1 cellular context compared by ENCODE assay signal in the genomic region with DNA sequence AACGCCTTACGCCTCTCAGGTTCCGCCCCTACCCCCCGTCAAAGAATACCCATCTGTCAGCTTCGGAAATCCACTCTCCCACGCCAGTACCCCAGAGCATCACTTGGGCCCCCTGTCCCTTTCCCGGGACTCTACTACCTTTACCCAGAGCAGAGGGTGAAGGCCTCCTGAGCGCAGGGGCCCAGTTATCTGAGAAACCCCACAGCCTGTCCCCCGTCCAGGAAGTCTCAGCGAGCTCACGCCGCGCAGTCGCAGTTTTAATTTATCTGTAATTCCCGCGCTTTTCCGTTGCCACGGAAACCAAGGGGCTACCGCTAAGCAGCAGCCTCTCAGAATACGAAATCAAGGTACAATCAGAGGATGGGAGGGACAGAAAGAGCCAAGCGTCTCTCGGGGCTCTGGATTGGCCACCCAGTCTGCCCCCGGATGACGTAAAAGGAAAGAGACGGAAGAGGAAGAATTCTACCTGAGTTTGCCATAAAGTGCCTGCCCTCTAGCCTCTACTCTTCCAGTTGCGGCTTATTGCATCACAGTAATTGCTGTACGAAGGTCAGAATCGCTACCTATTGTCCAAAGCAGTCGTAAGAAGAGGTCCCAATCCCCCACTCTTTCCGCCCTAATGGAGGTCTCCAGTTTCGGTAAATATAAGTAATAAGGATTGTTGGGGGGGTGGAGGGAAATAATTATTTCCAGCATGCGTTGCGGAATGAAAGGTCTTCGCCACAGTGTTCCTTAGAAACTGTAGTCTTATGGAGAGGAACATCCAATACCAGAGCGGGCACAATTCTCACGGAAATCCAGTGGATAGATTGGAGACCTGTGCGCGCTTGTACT.
TF ChIP-seq lines count a peak whose summit lies in the region.

A gene (minus strand): TSS at position 232 of the 834 bp plus-strand sequence. CDS start 1,268 bp downstream, outside the sequence.

TF ChIP-seq in K562, 482 proteins besides CTCF, POLR2A, EP300 and RAD21 (continued from another document and continues in another):
- TF ChIP-seq, protein P1, sequence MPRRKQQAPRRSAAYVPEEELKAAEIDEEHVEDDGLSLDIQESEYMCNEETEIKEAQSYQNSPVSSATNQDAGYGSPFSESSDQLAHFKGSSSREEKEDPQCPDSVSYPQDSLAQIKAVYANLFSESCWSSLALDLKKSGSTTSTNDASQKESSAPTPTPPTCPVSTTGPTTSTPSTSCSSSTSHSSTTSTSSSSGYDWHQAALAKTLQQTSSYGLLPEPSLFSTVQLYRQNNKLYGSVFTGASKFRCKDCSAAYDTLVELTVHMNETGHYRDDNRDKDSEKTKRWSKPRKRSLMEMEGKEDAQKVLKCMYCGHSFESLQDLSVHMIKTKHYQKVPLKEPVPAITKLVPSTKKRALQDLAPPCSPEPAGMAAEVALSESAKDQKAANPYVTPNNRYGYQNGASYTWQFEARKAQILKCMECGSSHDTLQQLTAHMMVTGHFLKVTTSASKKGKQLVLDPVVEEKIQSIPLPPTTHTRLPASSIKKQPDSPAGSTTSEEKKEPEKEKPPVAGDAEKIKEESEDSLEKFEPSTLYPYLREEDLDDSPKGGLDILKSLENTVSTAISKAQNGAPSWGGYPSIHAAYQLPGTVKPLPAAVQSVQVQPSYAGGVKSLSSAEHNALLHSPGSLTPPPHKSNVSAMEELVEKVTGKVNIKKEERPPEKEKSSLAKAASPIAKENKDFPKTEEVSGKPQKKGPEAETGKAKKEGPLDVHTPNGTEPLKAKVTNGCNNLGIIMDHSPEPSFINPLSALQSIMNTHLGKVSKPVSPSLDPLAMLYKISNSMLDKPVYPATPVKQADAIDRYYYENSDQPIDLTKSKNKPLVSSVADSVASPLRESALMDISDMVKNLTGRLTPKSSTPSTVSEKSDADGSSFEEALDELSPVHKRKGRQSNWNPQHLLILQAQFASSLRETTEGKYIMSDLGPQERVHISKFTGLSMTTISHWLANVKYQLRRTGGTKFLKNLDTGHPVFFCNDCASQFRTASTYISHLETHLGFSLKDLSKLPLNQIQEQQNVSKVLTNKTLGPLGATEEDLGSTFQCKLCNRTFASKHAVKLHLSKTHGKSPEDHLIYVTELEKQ (CRISPR knock-in tag; IDR thresholded peaks at IDR 0.05) = no peak
- 0 out of 4 replicates have a peak, but pooled peaks of 1 of the 2 experiments have one; percentile 10 for TF ChIP-seq SRF (CRISPR knock-in tag; IDR thresholded peaks at IDR 0.05)
- no peak for TF ChIP-seq HMGN3 (IDR thresholded peaks at IDR 0.05; ENCODE audit: borderline replicate concordance, extremely low read depth, insufficient read length, low read depth, low read length)
- no peak for TF ChIP-seq ZNF232 (CRISPR knock-in tag; IDR thresholded peaks at IDR 0.05)
- 0 out of 2 replicates have a peak, but pooled peaks have one; percentile 28 for TF ChIP-seq GABPB1 (CRISPR knock-in tag; IDR thresholded peaks at IDR 0.05)
- TF ChIP-seq ZFP1 (CRISPR knock-in tag; IDR thresholded peaks at IDR 0.05) = no peak
- TF ChIP-seq, protein P2, sequence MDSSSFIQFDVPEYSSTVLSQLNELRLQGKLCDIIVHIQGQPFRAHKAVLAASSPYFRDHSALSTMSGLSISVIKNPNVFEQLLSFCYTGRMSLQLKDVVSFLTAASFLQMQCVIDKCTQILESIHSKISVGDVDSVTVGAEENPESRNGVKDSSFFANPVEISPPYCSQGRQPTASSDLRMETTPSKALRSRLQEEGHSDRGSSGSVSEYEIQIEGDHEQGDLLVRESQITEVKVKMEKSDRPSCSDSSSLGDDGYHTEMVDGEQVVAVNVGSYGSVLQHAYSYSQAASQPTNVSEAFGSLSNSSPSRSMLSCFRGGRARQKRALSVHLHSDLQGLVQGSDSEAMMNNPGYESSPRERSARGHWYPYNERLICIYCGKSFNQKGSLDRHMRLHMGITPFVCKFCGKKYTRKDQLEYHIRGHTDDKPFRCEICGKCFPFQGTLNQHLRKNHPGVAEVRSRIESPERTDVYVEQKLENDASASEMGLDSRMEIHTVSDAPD (CRISPR knock-in tag; IDR thresholded peaks at IDR 0.05) = no peak
- TF ChIP-seq, protein P3, sequence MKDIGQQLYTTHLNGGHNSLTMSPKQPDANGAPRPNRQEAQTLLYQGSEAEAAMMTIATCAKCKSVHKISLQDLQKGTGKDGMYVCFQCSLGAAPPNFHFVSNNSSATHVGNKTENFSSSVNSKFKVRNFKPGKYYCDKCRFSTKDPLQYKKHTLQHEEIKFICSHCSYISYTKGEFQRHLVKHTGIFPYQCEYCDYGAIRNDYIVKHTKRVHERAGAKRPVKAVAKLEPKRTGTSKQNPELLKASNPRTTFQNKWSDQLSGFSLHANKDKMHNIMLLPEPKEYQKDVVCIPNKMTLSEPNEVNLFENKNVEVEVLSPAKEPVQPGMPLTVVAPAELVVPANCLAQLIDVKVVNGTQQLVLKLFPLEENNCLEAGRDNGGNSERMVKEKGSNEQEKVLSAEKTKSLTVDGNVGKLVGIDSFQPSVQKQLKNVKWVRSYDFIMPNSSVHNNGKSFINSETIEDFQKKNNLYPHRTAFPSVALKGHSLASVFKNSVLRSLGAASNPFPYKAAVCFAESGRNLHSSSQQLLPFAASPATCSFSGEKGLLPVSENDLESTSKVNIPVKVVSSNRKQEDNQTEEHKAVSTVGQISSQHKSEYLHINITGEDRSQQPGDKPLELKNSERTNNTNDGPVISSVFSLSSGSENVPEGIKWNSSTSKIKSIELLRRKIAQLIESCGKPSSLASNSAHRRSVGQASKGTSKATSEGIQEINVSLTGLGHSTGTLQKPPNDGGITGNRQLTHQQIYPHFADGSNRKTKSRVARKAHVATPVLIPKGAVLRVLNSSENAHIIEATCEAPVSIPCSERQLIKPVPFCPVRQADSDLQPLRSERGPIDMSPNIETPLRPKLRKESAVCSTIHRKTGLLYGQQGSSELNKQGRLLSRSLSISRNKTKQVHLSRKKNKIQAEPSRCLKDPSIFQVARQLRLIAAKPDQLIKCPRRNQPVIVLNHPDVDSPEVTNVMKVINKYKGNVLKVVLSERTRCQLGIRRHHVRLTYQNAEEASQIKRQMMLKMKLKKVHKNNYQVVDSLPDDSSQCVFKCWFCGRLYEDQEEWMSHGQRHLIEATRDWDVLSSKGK (CRISPR knock-in tag; IDR thresholded peaks at IDR 0.05) = no peak
- TF ChIP-seq MCM2 (IDR thresholded peaks at IDR 0.05; ENCODE audit: low read depth) = no peak
- peak; percentile 49 for TF ChIP-seq CBX1 (IDR thresholded peaks at IDR 0.05; ENCODE audit: low read depth)
- TF ChIP-seq, protein P4, sequence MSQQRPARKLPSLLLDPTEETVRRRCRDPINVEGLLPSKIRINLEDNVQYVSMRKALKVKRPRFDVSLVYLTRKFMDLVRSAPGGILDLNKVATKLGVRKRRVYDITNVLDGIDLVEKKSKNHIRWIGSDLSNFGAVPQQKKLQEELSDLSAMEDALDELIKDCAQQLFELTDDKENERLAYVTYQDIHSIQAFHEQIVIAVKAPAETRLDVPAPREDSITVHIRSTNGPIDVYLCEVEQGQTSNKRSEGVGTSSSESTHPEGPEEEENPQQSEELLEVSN (IDR thresholded peaks at IDR 0.05; ENCODE audit: borderline replicate concordance in 1 of 2, extremely low read depth in 1 of 2, insufficient read depth in 1 of 2, insufficient read length in 1 of 2, low read depth in 1 of 2, low read length in 1 of 2, poor library complexity in 1 of 2, severe bottlenecking in 1 of 2) = peak; percentile 79 to 92
- no peak for TF ChIP-seq ETV6 (IDR thresholded peaks at IDR 0.05; ENCODE audit: borderline replicate concordance in 1 of 2, low read depth in 2 of 2, low read length in 1 of 2)
- TF ChIP-seq ETV6 (CRISPR knock-in tag; IDR thresholded peaks at IDR 0.05; ENCODE audit: borderline replicate concordance) = no peak
- TF ChIP-seq ZSCAN32 (CRISPR knock-in tag; IDR thresholded peaks at IDR 0.05) = peak; percentile 75
- no peak for TF ChIP-seq ZNF224 (CRISPR knock-in tag; IDR thresholded peaks at IDR 0.05)
- TF ChIP-seq NFXL1 (CRISPR knock-in tag; IDR thresholded peaks at IDR 0.05) = no peak
- TF ChIP-seq HDAC3 (IDR thresholded peaks at IDR 0.05; ENCODE audit: borderline replicate concordance, partially characterized antibody) = peak; percentile 30
- TF ChIP-seq ARNT (IDR thresholded peaks at IDR 0.05) = no peak; a peak in 2 of 4 replicates
- no peak for TF ChIP-seq ETV5 (CRISPR knock-in tag; IDR thresholded peaks at IDR 0.05; ENCODE audit: low read depth)
- TF ChIP-seq PHB (CRISPR knock-in tag; IDR thresholded peaks at IDR 0.05) = no peak
- TF ChIP-seq, protein P5, sequence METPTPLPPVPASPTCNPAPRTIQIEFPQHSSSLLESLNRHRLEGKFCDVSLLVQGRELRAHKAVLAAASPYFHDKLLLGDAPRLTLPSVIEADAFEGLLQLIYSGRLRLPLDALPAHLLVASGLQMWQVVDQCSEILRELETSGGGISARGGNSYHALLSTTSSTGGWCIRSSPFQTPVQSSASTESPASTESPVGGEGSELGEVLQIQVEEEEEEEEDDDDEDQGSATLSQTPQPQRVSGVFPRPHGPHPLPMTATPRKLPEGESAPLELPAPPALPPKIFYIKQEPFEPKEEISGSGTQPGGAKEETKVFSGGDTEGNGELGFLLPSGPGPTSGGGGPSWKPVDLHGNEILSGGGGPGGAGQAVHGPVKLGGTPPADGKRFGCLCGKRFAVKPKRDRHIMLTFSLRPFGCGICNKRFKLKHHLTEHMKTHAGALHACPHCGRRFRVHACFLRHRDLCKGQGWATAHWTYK (CRISPR knock-in tag; IDR thresholded peaks at IDR 0.05) = no peak
- no peak for TF ChIP-seq THRAP3 (IDR thresholded peaks at IDR 0.05; ENCODE audit: borderline replicate concordance)
- no peak for TF ChIP-seq PRMT5 (CRISPR knock-in tag; IDR thresholded peaks at IDR 0.05)
- TF ChIP-seq, protein P6, sequence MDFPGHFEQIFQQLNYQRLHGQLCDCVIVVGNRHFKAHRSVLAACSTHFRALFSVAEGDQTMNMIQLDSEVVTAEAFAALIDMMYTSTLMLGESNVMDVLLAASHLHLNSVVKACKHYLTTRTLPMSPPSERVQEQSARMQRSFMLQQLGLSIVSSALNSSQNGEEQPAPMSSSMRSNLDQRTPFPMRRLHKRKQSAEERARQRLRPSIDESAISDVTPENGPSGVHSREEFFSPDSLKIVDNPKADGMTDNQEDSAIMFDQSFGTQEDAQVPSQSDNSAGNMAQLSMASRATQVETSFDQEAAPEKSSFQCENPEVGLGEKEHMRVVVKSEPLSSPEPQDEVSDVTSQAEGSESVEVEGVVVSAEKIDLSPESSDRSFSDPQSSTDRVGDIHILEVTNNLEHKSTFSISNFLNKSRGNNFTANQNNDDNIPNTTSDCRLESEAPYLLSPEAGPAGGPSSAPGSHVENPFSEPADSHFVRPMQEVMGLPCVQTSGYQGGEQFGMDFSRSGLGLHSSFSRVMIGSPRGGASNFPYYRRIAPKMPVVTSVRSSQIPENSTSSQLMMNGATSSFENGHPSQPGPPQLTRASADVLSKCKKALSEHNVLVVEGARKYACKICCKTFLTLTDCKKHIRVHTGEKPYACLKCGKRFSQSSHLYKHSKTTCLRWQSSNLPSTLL (IDR thresholded peaks at IDR 0.05) = no peak
- TF ChIP-seq, protein P7, sequence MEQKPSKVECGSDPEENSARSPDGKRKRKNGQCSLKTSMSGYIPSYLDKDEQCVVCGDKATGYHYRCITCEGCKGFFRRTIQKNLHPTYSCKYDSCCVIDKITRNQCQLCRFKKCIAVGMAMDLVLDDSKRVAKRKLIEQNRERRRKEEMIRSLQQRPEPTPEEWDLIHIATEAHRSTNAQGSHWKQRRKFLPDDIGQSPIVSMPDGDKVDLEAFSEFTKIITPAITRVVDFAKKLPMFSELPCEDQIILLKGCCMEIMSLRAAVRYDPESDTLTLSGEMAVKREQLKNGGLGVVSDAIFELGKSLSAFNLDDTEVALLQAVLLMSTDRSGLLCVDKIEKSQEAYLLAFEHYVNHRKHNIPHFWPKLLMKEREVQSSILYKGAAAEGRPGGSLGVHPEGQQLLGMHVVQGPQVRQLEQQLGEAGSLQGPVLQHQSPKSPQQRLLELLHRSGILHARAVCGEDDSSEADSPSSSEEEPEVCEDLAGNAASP (IDR thresholded peaks at IDR 0.05) = no peak
- TF ChIP-seq U2AF1 (optimal IDR thresholded peaks at IDR 0.05; ENCODE audit: low read depth, low read length) = no peak
